ENCODE assay signal across 1 cellular context in the genomic region with DNA sequence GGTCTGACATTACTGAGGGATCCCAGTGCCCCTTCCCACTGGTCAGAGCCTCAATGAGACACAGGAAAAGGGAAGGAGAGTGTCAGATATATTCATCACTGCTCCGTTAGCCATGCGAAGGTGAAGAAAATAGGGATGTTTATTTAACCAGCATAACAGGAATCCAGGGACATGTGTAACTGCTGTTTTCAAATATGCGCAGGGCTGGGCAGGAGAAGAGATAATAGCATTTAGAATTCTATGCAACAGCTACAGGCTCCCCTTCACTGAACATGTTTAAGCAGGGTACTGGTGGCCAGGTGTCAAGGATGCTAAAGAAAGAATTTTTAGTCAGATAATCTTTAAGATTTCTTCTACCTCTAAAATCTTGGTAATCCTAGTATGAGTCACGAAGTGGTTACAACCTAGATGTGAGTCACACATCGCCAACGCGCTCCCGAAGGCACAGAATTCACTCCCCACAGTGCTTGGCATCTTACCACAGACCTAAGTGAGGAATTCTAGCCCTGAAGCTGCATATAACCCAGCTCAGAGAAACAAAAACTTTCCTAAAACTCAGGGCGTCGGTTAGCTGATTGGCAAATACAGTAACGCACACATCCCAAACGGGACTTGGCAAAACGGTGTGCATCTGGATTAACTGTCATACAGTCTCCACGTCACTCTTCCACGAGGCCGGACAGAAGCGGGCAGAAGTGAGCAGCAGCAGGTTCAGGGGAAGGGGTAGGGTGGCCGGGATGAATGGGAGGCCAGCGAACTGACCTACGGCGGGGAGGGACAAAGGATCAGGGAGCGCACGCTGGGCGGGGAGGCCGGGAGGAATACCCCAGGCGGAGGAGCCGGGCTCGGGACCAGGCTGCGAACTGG.
A peak's percentile ranks its signal among the peaks of the same experiment; 100 is the strongest.
TF ChIP-seq lines count a peak whose summit lies in the region.

No MANE protein-coding gene starts in this region.

TF ChIP-seq in K562, 482 proteins besides CTCF, POLR2A, EP300 and RAD21 (continued from another document):
- TF ChIP-seq, protein P1, sequence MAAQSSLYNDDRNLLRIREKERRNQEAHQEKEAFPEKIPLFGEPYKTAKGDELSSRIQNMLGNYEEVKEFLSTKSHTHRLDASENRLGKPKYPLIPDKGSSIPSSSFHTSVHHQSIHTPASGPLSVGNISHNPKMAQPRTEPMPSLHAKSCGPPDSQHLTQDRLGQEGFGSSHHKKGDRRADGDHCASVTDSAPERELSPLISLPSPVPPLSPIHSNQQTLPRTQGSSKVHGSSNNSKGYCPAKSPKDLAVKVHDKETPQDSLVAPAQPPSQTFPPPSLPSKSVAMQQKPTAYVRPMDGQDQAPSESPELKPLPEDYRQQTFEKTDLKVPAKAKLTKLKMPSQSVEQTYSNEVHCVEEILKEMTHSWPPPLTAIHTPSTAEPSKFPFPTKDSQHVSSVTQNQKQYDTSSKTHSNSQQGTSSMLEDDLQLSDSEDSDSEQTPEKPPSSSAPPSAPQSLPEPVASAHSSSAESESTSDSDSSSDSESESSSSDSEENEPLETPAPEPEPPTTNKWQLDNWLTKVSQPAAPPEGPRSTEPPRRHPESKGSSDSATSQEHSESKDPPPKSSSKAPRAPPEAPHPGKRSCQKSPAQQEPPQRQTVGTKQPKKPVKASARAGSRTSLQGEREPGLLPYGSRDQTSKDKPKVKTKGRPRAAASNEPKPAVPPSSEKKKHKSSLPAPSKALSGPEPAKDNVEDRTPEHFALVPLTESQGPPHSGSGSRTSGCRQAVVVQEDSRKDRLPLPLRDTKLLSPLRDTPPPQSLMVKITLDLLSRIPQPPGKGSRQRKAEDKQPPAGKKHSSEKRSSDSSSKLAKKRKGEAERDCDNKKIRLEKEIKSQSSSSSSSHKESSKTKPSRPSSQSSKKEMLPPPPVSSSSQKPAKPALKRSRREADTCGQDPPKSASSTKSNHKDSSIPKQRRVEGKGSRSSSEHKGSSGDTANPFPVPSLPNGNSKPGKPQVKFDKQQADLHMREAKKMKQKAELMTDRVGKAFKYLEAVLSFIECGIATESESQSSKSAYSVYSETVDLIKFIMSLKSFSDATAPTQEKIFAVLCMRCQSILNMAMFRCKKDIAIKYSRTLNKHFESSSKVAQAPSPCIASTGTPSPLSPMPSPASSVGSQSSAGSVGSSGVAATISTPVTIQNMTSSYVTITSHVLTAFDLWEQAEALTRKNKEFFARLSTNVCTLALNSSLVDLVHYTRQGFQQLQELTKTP (IDR thresholded peaks at IDR 0.05; ENCODE audit: low read depth in 1 of 2, partially characterized antibody in 2 of 2) = no peak
- TF ChIP-seq HDGF (IDR thresholded peaks at IDR 0.05) (0 out of 2 replicates have a peak, but pooled peaks have one; percentile 56), TAF1 (IDR thresholded peaks at IDR 0.05; ENCODE audit: control insufficient read depth, extremely low read depth, insufficient read depth, low read length, severe bottlenecking) (no peak), RFX5 (IDR thresholded peaks at IDR 0.05; ENCODE audit: low read depth, low read length) (no peak), SMARCA5 (IDR thresholded peaks at IDR 0.05) (0 out of 2 replicates have a peak, but pooled peaks have one; percentile 49), ETV6 (IDR thresholded peaks at IDR 0.05; ENCODE audit: borderline replicate concordance in 1 of 2, low read depth in 2 of 2, low read length in 1 of 2) (no peak), ETV6 (CRISPR knock-in tag; IDR thresholded peaks at IDR 0.05; ENCODE audit: borderline replicate concordance) (no peak), JUND (IDR thresholded peaks at IDR 0.05; ENCODE audit: borderline replicate concordance, low read depth, low read length) (peak; percentile 90), JUND (tag; IDR thresholded peaks at IDR 0.05; ENCODE audit: borderline replicate concordance, low read depth, low read length) (peak; percentile 76), MBD1 (CRISPR knock-in tag; IDR thresholded peaks at IDR 0.05) (no peak), CREB1 (IDR thresholded peaks at IDR 0.05) (no peak), CREB1 (CRISPR knock-in tag; IDR thresholded peaks at IDR 0.05) (peak; percentile 28; the same call in 1 of the 2 replicates), ADNP (tag; IDR thresholded peaks at IDR 0.05) (no peak), CREM (IDR thresholded peaks at IDR 0.05; ENCODE audit: low read depth) (peak; percentile 60), ZNF57 (CRISPR knock-in tag; IDR thresholded peaks at IDR 0.05) (no peak)
TF ChIP-seq in K562: peak in this region for 45.
